1 cellular context compared by ENCODE assay signal in the genomic region with DNA sequence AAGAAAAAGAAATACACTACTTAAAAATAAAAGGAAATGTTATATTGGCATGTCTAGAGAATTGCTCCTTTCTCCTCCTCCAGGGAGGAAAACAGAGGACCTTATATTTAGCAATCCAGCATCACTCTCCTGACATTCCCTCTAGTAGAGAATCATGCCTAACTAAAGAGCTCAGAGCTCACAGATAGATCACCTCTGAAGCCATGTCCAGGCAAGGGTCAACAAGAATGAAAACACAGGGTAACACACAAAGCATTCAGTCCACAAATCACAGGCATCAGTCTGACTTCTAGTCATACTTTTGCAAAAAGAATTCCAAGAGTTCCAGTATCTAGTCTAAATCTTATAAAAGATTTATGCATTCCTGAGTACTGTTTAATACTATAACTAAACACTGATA.
TF ChIP-seq lines count a peak whose summit lies in the region.

No MANE protein-coding gene starts in this region.

TF ChIP-seq in A549, 52 proteins besides CTCF, POLR2A, EP300 and RAD21:
- TF ChIP-seq SMC3 (IDR thresholded peaks at IDR 0.05) (no peak), ZFP36 (IDR thresholded peaks at IDR 0.05; ENCODE audit: borderline replicate concordance, partially characterized antibody) (no peak), POLR2AphosphoS2 (conservative IDR thresholded peaks at IDR 0.05; ENCODE audit: low read length) (no peak), CEBPB (IDR thresholded peaks at IDR 0.05) (no peak), HOXB13 (CRISPR knock-in tag; IDR thresholded peaks at IDR 0.05; ENCODE audit: low read depth) (no peak)
